Comparison of ENCODE assay signal across 8 cellular contexts in genomic region chr10:59885430-59886134, GRCh38. TPM values are rescaled to one million over a fixed set of nuclear protein-coding genes. Genes with fewer than 3 reads are reported as not detected.
DNase-seq lines count a peak whose midpoint lies in the region; ATAC-seq and TF ChIP-seq lines count a peak whose summit lies in the region.

No MANE protein-coding gene starts in this region.

- H3K4me1 ChIP-seq in CD4-positive, CD25-positive, alpha-beta regulatory T cell (ENCODE audit: control insufficient read depth, insufficient read depth, low read length, poor library complexity, severe bottlenecking) = peaks cover 41% of the 10 kb centered on the region
- H3K4me1 ChIP-seq in body of pancreas = peaks cover 40% of the 10 kb centered on the region

- WGBS in body of pancreas, 2 donors = 45 to 52% methylated on average over 7 to 8 of the region's 8 CpGs

- H3K4me1 Mint-ChIP-seq in CD4-positive, CD25-positive, alpha-beta regulatory T cell = peaks cover 29 to 85% (median 71%) of the 10 kb centered on the region in 4 donors
- H3K4me1 Mint-ChIP-seq in WTC11 = peaks cover 67% of the 10 kb centered on the region

- H3K4me3 Mint-ChIP-seq in CD4-positive, CD25-positive, alpha-beta regulatory T cell = peak overlapping the region; percentile 41 to 52 (median 50)
- no peak overlapping the region for H3K4me3 Mint-ChIP-seq in WTC11

- peak in 1 of 2 donors; percentile 43 for ATAC-seq in CD4-positive, CD25-positive, alpha-beta regulatory T cell (ENCODE audit: low read depth in 2 of 2)
- peak; percentile 86 for ATAC-seq in GM19438 (IDR thresholded peaks at IDR 0.05; ENCODE audit: low read depth, unreplicated experiment)
- ATAC-seq in HG03196 (IDR thresholded peaks at IDR 0.05; ENCODE audit: unreplicated experiment) = peak; percentile 84
- peak; percentile 44; the same call in 1 of the 2 replicates for ATAC-seq in WTC11
- ATAC-seq in body of pancreas = no peak

- no peak overlapping the region for H3K4me3 ChIP-seq in CD4-positive, CD25-positive, alpha-beta regulatory T cell (ENCODE audit: low read depth, low read length)
- no peak overlapping the region for H3K4me3 ChIP-seq in body of pancreas

- no peaks in the 10 kb centered on the region for H3K9me3 ChIP-seq in CD4-positive, CD25-positive, alpha-beta regulatory T cell (ENCODE audit: control insufficient read depth in 2 of 2, low read length in 2 of 2)
- no peaks in the 10 kb centered on the region for H3K9me3 ChIP-seq in body of pancreas

- no peaks in the 10 kb centered on the region for H3K9me3 Mint-ChIP-seq in CD4-positive, CD25-positive, alpha-beta regulatory T cell
- no peaks in the 10 kb centered on the region for H3K9me3 Mint-ChIP-seq in WTC11

- no peak overlapping the region for H3K27ac ChIP-seq in CD4-positive, CD25-positive, alpha-beta regulatory T cell (ENCODE audit: insufficient read depth, low read length, poor library complexity, severe bottlenecking)
- no peak overlapping the region for H3K27ac ChIP-seq in body of pancreas

- H3K27me3 Mint-ChIP-seq in CD4-positive, CD25-positive, alpha-beta regulatory T cell = no peaks in the 10 kb centered on the region
- no peaks in the 10 kb centered on the region for H3K27me3 Mint-ChIP-seq in WTC11 (ENCODE audit: low read depth)

- intact Hi-C loops in body of pancreas (cut with DNase I) = no loop called here

- TF ChIP-seq POLR2A in body of pancreas (IDR thresholded peaks at IDR 0.05) = no peak

- CTCF ChIA-PET in WTC11 (lab: Charles Lee) = interaction anchor here (0.9 to 1.2 kb wide), 2 partner anchors 20 to 55 kb away, joined by 5 read pairs; no protein-coding TSS in a partner anchor

- no peaks in the 10 kb centered on the region for H3K27me3 ChIP-seq in CD4-positive, CD25-positive, alpha-beta regulatory T cell (ENCODE audit: control insufficient read depth, insufficient read depth, low read length)
- H3K27me3 ChIP-seq in body of pancreas = no peaks in the 10 kb centered on the region

- peaks cover 17% of the 10 kb centered on the region for H3K36me3 Mint-ChIP-seq in CD4-positive, CD25-positive, alpha-beta regulatory T cell
- H3K36me3 Mint-ChIP-seq in WTC11 = peaks cover 4% of the 10 kb centered on the region; the same call in 1 of the 2 replicates

- TF ChIP-seq CTCF in WTC11 (IDR thresholded peaks at IDR 0.05) = no peak
- no peak for TF ChIP-seq CTCF in body of pancreas (IDR thresholded peaks at IDR 0.05)

- peak overlapping the region; percentile 28 to 33 (median 29) for H3K27ac Mint-ChIP-seq in CD4-positive, CD25-positive, alpha-beta regulatory T cell
- peak overlapping the region; percentile 51; the same call in 1 of the 2 replicates for H3K27ac Mint-ChIP-seq in WTC11

- H3K36me3 ChIP-seq in CD4-positive, CD25-positive, alpha-beta regulatory T cell (ENCODE audit: control insufficient read depth, insufficient read depth, low read length) = peaks cover 4% of the 10 kb centered on the region
- H3K36me3 ChIP-seq in body of pancreas (replicated peaks in 1 of 2; ENCODE audit: insufficient read depth in 1 of 2, low read depth in 2 of 2) = no peaks in the 10 kb centered on the region

- POLR2A ChIA-PET in WTC11 (lab: Charles Lee) = no interaction called here

- DNase-seq in CD4-positive, CD25-positive, alpha-beta regulatory T cell = no peak
- DNase-seq in WTC11 (ENCODE audit: low spot score) (no peak), activated gamma-delta T cell (lab: John Stamatoyannopoulos, UW) (no peak), putamen (ENCODE audit: low spot score) (no peak), body of pancreas (no peak), NCI-H1930 (lab: John Stamatoyannopoulos, UW) (no peak)

TF ChIP-seq in WTC11, 78 proteins besides CTCF, POLR2A, EP300 and RAD21:
- TF ChIP-seq AR (CRISPR knock-in tag; IDR thresholded peaks at IDR 0.05) (no peak), RORB (CRISPR knock-in tag; IDR thresholded peaks at IDR 0.05) (no peak), EMX1 (CRISPR knock-in tag; IDR thresholded peaks at IDR 0.05) (no peak), ZNF232 (CRISPR knock-in tag; IDR thresholded peaks at IDR 0.05) (no peak), ZNF138 (CRISPR knock-in tag; conservative IDR thresholded peaks at IDR 0.05) (no peak), ZNF532 (CRISPR knock-in tag; IDR thresholded peaks at IDR 0.05; ENCODE audit: borderline replicate concordance) (no peak)

RNA-seq across cellular contexts. Expression of gene CCDC6, which starts 20.8 kb away (rescaled TPM):
- 24.8 TPM for total RNA-seq in CD4-positive, CD25-positive, alpha-beta regulatory T cell
- 1 to 10 TPM; 4.4 to 5.1 (median 4.8) TPM for polyA plus RNA-seq in CD4-positive, CD25-positive, alpha-beta regulatory T cell
- total RNA-seq in WTC11 (2021) (48.4 to 55.2 TPM (median 49.8 TPM) in 3 replicates), body of pancreas (10 to 100 TPM; 26.7 to 35.8 TPM)
